In the genomic region with DNA sequence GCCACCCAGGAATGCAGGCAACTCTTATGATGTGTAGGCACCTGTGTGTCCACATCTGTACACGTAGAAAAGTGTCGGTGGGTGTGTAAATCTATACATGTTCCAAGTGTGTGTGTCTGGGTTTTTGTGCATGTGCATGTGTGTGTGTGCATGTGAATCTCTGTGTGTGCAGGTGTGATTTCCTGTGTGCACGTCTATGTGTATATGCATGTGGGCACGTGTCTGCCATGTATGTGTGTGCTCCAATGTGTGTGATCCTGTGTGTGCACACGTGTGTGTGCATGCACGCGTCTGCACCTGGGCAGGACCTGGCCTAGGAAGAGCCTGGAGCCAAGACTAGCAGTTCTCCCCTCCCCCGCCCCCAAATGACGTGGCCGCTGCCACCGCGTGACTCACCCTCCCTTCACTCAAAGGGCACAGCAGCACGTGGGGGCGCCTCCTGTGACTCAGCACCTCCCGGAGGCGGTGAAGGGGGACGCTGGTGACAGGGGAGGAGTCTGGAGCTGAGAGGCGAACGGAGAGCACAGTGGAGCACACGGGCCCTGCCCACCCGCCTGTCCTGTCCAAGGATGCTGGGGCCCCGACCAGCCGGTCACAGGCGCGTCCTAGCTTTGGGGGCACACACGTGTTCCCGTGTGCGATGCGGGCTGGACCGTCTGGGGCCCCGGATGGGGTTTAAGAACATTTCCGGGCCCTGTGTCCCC, we compare ENCODE assay signal across 8 cellular contexts.
A peak's percentile ranks its signal among the peaks of the same experiment; 100 is the strongest.
DNase-seq lines count a peak whose midpoint lies in the region; ATAC-seq lines count a peak whose summit lies in the region.

No MANE protein-coding gene starts in this region.

- ATAC-seq in HG02970 (IDR thresholded peaks at IDR 0.05; ENCODE audit: low FRiP score, unreplicated experiment) = peak; percentile 47

- no peaks in the 10 kb centered on the region for H3K27me3 ChIP-seq in layer of hippocampus (ENCODE audit: control insufficient read depth, insufficient read depth, low read length)

- DNase-seq in NCI-H345 (lab: John Stamatoyannopoulos, UW) = peak; percentile 62
- no peak for DNase-seq in NCI-H345 treated with DMSO at 0.1 percent for 48 hours (lab: John Stamatoyannopoulos, UW; ENCODE audit: unreplicated experiment)
- DNase-seq in NCI-H2171 treated with DMSO at 0.1 percent for 48 hours (lab: John Stamatoyannopoulos, UW) = peak; percentile 97
- DNase-seq in activated CD4-positive, alpha-beta T cell treated with anti-CD3 and anti-CD28 coated beads for 4 hours = peak; percentile 97 to 99
- peak; percentile 89 to 90 for DNase-seq in stimulated activated CD4-positive, alpha-beta T cell treated with anti-CD3 and anti-CD28 coated beads, Interleukin-1b, Interleukin-23, amount 100 ng/mL, for 1 hour (ENCODE audit: low read depth in 2 of 2)

- H3K27ac ChIP-seq in cingulate gyrus (ENCODE audit: low read depth, low read length) (peak overlapping the region; percentile 89), layer of hippocampus (ENCODE audit: low read depth, low read length) (peak overlapping the region; percentile 85)
